ENCODE assay signal across 9 cellular contexts in genomic region chr3:29297998-29298397, GRCh38. TPM values are rescaled to one million over a fixed set of nuclear protein-coding genes. Genes with fewer than 3 reads are reported as not detected.
"Had no signal": no experiment of that assay in that cellular context is flagged by ENCODE, and none has a peak within 500 bp of the region (broad histone marks: within the 10 kb centered on the region; RNA-seq: fewer than 3 reads in every experiment).

No MANE protein-coding gene starts in this region.

- H3K4me3 ChIP-seq: GM23338, K562 had no signal

- H3K4me2 ChIP-seq: GM23338 had no signal

- H2AFZ ChIP-seq: GM23338 had no signal

- H3K4me3 Mint-ChIP-seq: GM23338, H9 had no signal

- ATAC-seq: GM23338, K562 had no signal

- H3K27ac Mint-ChIP-seq: GM23338, H9 had no signal

- FAIRE-seq: H1, HTR-8/SVneo, K562 had no signal

- DNase-seq: H9, HCEC 1CT, IMR-90, KG1 had no signal

- H3K9me3 Mint-ChIP-seq: GM23338, H9 had no signal

RNA-seq across cellular contexts. Expression of gene RBMS3, which starts 17.1 kb away (rescaled TPM):
- total RNA-seq: HT-29 had no signal
- polyA plus RNA-seq: K562 had no signal
